33 cellular contexts compared by ENCODE assay signal in genomic region chr7:129797224-129797789, GRCh38.
A peak's percentile ranks its signal among the peaks of the same experiment; 100 is the strongest.
DNase-seq lines count a peak whose midpoint lies in the region; ATAC-seq, FAIRE-seq and TF ChIP-seq lines count a peak whose summit lies in the region.
"Had no signal": no experiment of that assay in that cellular context is flagged by ENCODE, and none has a peak within 500 bp of the region (broad histone marks: within the 10 kb centered on the region; RNA-seq: fewer than 3 reads in every experiment).

No MANE protein-coding gene starts in this region.

- DNase-seq in GM23338 (ENCODE audit: low spot score): peak; percentile 59
- DNase-seq in NCI-H1436 treated with DMSO at 0.1 percent for 48 hours (lab: John Stamatoyannopoulos, UW): peak; percentile 53
- DNase-seq in K562 (ENCODE audit: extremely low read depth in 1 of 4, low spot score in 3 of 4): no peak
- no peak for DNase-seq in mesothelial cell of epicardium (ENCODE audit: low spot score in 2 of 2, unreplicated experiment in 2 of 2)
- DNase-seq in cortex of kidney (lab: John Stamatoyannopoulos, UW): no peak
- DNase-seq in SIG-M5 (lab: John Stamatoyannopoulos, UW): no peak
- DNase-seq: activated CD4-positive, alpha-beta T cell treated with anti-CD3 and anti-CD28 coated beads, Interleukin-2, amount 10 ng/mL, durations not matched to agents 24 days and 14 days; activated gamma-delta T cell; activated T-cell treated with anti-CD3 and anti-CD28 coated beads, Interleukin-2, amount 50 U/mL, for 4 hours; HCEC 1CT; head of caudate nucleus; kidney glomerular epithelial cell; lower lobe of right lung; mucosa of descending colon; NCI-H1694; NCI-H2227 treated with DMSO at 0.1 percent for 48 hours; NCI-H526 treated with DMSO at 0.1 percent for 48 hours; retina; SHP77; stimulated activated CD4-positive, alpha-beta T cell treated with anti-CD3 and anti-CD28 coated beads, Interleukin-1b, Interleukin-23, amount 100 ng/mL, for 48 hours; stimulated activated naive CD8-positive, alpha-beta T cell treated with anti-CD3 and anti-CD28 coated beads, Interleukin-15, Interleukin-2, amounts not matched to agents 100 U/mL and 50 U/mL, for 24 hours; T-helper 9 cell; upper lobe of right lung had no signal

- H3K4me1 Mint-ChIP-seq in GM23338 (peaks cover 31% of the 10 kb centered on the region), mesothelial cell of epicardium (peaks cover 8% of the 10 kb centered on the region)
- H3K4me1 Mint-ChIP-seq: activated CD4-positive, alpha-beta T cell treated with anti-CD3 and anti-CD28 coated beads, Interleukin-2, amount 10 ng/mL, durations not matched to agents 24 days and 14 days; activated naive CD8-positive, alpha-beta T cell treated with anti-CD3 and anti-CD28 coated beads, Interleukin-2, amount 10 ng/mL, durations not matched to agents 7 days and 5 days; CD8-positive, alpha-beta memory T cell had no signal

- H3K36me3 ChIP-seq in GM23338 (ENCODE audit: insufficient read depth) (no peaks in the 10 kb centered on the region), K562 (ENCODE audit: control insufficient read depth, insufficient read depth, low read length) (no peaks in the 10 kb centered on the region)
- H3K36me3 ChIP-seq: ascending aorta, lower lobe of right lung, pancreas, Peyer's patch, upper lobe of right lung had no signal

- FAIRE-seq in K562 (lab: Jason Lieb, UNC): no peak
- FAIRE-seq: GM12878, pancreas had no signal

- no peaks in the 10 kb centered on the region for H3K9me1 ChIP-seq in K562 (ENCODE audit: control insufficient read depth, insufficient read depth, low read length)

- CTCF ChIA-PET in K562 (lab: Yijun Ruan, JAX; ENCODE audit: low intra/inter-chr PET ratio): no interaction called here

- 36% methylated on average over 7 of the region's 7 CpGs for WGBS in K562 (ENCODE audit: insufficient coverage, low coverage, missing lambda C conversion rate)

- intact Hi-C loops in K562 (cut with micrococcal nuclease): no loop called here

- 0 out of 2 replicates have a peak overlapping the region, but pooled peaks have one; percentile 66 for H3K27ac ChIP-seq in GM23338 (ENCODE audit: low read depth)
- no peak overlapping the region for H3K27ac ChIP-seq in K562 (ENCODE audit: extremely low read depth, low read depth, low read length)
- H3K27ac ChIP-seq: ascending aorta, lower lobe of right lung, pancreas, Peyer's patch, skin epidermis, upper lobe of right lung had no signal

- H3F3A ChIP-seq in GM23338 (replicated peaks; ENCODE audit: low read depth): peaks cover 4% of the 10 kb centered on the region; the same call in 1 of the 2 replicates

- in situ Hi-C loops in K562 (cut with MboI): no loop called here

- peaks cover 19% of the 10 kb centered on the region for H3K4me1 ChIP-seq in GM23338 (ENCODE audit: insufficient read depth)
- H3K4me1 ChIP-seq in K562 (replicated peaks in 1 of 2; ENCODE audit: control insufficient read depth in 2 of 2, insufficient read depth in 2 of 2, low read length in 2 of 2): peaks cover 0 to 17% of the 10 kb centered on the region in 2 experiments; a peak in 3 of 5 replicates
- H3K4me1 ChIP-seq: ascending aorta, lower lobe of right lung, pancreas, Peyer's patch, upper lobe of right lung had no signal

- ATAC-seq in GM23338: peak; percentile 47
- ATAC-seq in K562: no peak
- ATAC-seq in HG03108 (IDR thresholded peaks at IDR 0.05; ENCODE audit: unreplicated experiment): no peak
- ATAC-seq in GM21381 (IDR thresholded peaks at IDR 0.05; ENCODE audit: unreplicated experiment): no peak
- ATAC-seq: activated T-cell treated with anti-CD3 and anti-CD28 coated beads, Interleukin-2, amount 50 U/mL, for 4 hours; GM12878; lower lobe of right lung; mucosa of descending colon; pancreas; stimulated activated naive CD8-positive, alpha-beta T cell treated with anti-CD3 and anti-CD28 coated beads, Interleukin-15, Interleukin-2, amounts not matched to agents 100 U/mL and 50 U/mL, for 24 hours; upper lobe of right lung had no signal

- peak overlapping the region; percentile 76 for H2AFZ ChIP-seq in GM23338
- H2AFZ ChIP-seq in K562 (ENCODE audit: low read depth, low read length): 0 out of 2 replicates have a peak overlapping the region, but pooled peaks have one; percentile 8

- H3K4me3 Mint-ChIP-seq in GM23338: no peak overlapping the region
- no peak overlapping the region for H3K4me3 Mint-ChIP-seq in mesothelial cell of epicardium
- H3K4me3 Mint-ChIP-seq: activated CD4-positive, alpha-beta T cell treated with anti-CD3 and anti-CD28 coated beads, Interleukin-2, amount 10 ng/mL, durations not matched to agents 24 days and 14 days; activated naive CD8-positive, alpha-beta T cell treated with anti-CD3 and anti-CD28 coated beads, Interleukin-2, amount 10 ng/mL, durations not matched to agents 7 days and 5 days; activated T-cell treated with anti-CD3 and anti-CD28 coated beads, Interleukin-2, amount 50 U/mL, for 4 hours; CD8-positive, alpha-beta memory T cell; IgD-negative memory B cell had no signal

- H3K4me2 ChIP-seq in GM23338 (peak overlapping the region; percentile 51), K562 (ENCODE audit: insufficient read depth, low read length) (no peak overlapping the region)

- H4K20me1 ChIP-seq in GM23338 (replicated peaks; ENCODE audit: insufficient read depth): no peaks in the 10 kb centered on the region
- 0 out of 2 replicates have a peak, but pooled peaks cover 3% of the 10 kb centered on the region for H4K20me1 ChIP-seq in K562 (replicated peaks; ENCODE audit: control insufficient read depth, insufficient read depth, low read length)

- POLR2A ChIA-PET in K562 (lab: Yijun Ruan, JAX): interaction anchor here (1.0 kb wide), 1 partner anchor 9 kb away, joined by 3 read pairs; no protein-coding TSS in a partner anchor

- H3K9me2 ChIP-seq in GM23338 (ENCODE audit: insufficient read depth): no peaks in the 10 kb centered on the region

- H3K27me3 ChIP-seq in GM23338 (ENCODE audit: insufficient read depth) (no peaks in the 10 kb centered on the region), K562 (ENCODE audit: control insufficient read depth in 2 of 2, insufficient read depth in 2 of 2, low read length in 2 of 2) (no peaks in the 10 kb centered on the region)
- H3K27me3 ChIP-seq: ascending aorta, pancreas, Peyer's patch, upper lobe of right lung had no signal

- TF ChIP-seq RAD21 in K562 (CRISPR knock-in tag; conservative IDR thresholded peaks at IDR 0.05 in 1 of 2, IDR thresholded peaks at IDR 0.05 in 1 of 2): no peak

- H3K36me3 Mint-ChIP-seq in GM23338 (ENCODE audit: low read depth) (no peaks in the 10 kb centered on the region; the same call in 2 of the 3 replicates), mesothelial cell of epicardium (no peaks in the 10 kb centered on the region)
- H3K36me3 Mint-ChIP-seq: activated naive CD8-positive, alpha-beta T cell treated with anti-CD3 and anti-CD28 coated beads, Interleukin-2, amount 10 ng/mL, durations not matched to agents 7 days and 5 days; CD8-positive, alpha-beta memory T cell had no signal

- TF ChIP-seq EP300 in K562 (IDR thresholded peaks at IDR 0.05; ENCODE audit: low read length): no peak

- BruUV-seq in K562 (replicated peaks; lab: Mats Ljungman, UMichigan): no TSS peak

- H3K27ac Mint-ChIP-seq in GM23338: no peak overlapping the region
- peak overlapping the region; percentile 67 for H3K27ac Mint-ChIP-seq in mesothelial cell of epicardium
- H3K27ac Mint-ChIP-seq: activated CD4-positive, alpha-beta T cell treated with anti-CD3 and anti-CD28 coated beads, Interleukin-2, amount 10 ng/mL, durations not matched to agents 24 days and 14 days; activated naive CD8-positive, alpha-beta T cell treated with anti-CD3 and anti-CD28 coated beads, Interleukin-2, amount 10 ng/mL, durations not matched to agents 7 days and 5 days; CD8-positive, alpha-beta memory T cell; IgD-negative memory B cell had no signal

- TF ChIP-seq CTCF in GM23338 (conservative IDR thresholded peaks at IDR 0.05; ENCODE audit: low read depth in 2 of 2): no peak
- no peak for TF ChIP-seq CTCF in K562 (IDR thresholded peaks at IDR 0.05 in 2 of 3, conservative IDR thresholded peaks at IDR 0.05 in 1 of 3; ENCODE audit: insufficient read depth in 2 of 3, low read depth in 1 of 3, low read length in 3 of 3)
- TF ChIP-seq CTCF in mesothelial cell of epicardium (IDR thresholded peaks at IDR 0.05; ENCODE audit: unreplicated experiment): no peak

- H3K27me3 Mint-ChIP-seq in GM23338 (ENCODE audit: insufficient read depth, low read depth, poor library complexity) (peaks cover 23% of the 10 kb centered on the region), mesothelial cell of epicardium (ENCODE audit: low read depth) (no peaks in the 10 kb centered on the region)
- H3K27me3 Mint-ChIP-seq: activated naive CD8-positive, alpha-beta T cell treated with anti-CD3 and anti-CD28 coated beads, Interleukin-2, amount 10 ng/mL, durations not matched to agents 7 days and 5 days had no signal

- H3K4me3 ChIP-seq in GM23338 (no peak overlapping the region), K562 (no peak overlapping the region)
- H3K4me3 ChIP-seq: ascending aorta, GM12878, lower lobe of right lung, mucosa of descending colon, pancreas, Peyer's patch, skin epidermis, upper lobe of right lung had no signal

- H3K9me3 Mint-ChIP-seq in GM23338: no peaks in the 10 kb centered on the region
- H3K9me3 Mint-ChIP-seq in mesothelial cell of epicardium: no peaks in the 10 kb centered on the region
- H3K9me3 Mint-ChIP-seq: activated CD4-positive, alpha-beta T cell treated with anti-CD3 and anti-CD28 coated beads, Interleukin-2, amount 10 ng/mL, durations not matched to agents 24 days and 14 days; activated naive CD8-positive, alpha-beta T cell treated with anti-CD3 and anti-CD28 coated beads, Interleukin-2, amount 10 ng/mL, durations not matched to agents 7 days and 5 days; activated T-cell treated with anti-CD3 and anti-CD28 coated beads, Interleukin-2, amount 50 U/mL, for 4 hours; CD8-positive, alpha-beta memory T cell; IgD-negative memory B cell had no signal

- no peaks in the 10 kb centered on the region for H3K9me3 ChIP-seq in K562 (replicated peaks; ENCODE audit: control insufficient read depth, insufficient read depth, low read depth, low read length)
- H3K9me3 ChIP-seq: ascending aorta, lower lobe of right lung, mucosa of descending colon, pancreas, Peyer's patch, upper lobe of right lung had no signal

- H3K9ac ChIP-seq in K562 (ENCODE audit: insufficient read depth in 1 of 2, low read depth in 2 of 2, low read length in 2 of 2): no peak overlapping the region; a peak in 1 of 4 replicates

- H3K79me2 ChIP-seq in GM23338 (replicated peaks; ENCODE audit: insufficient read depth) (no peaks in the 10 kb centered on the region), K562 (ENCODE audit: control insufficient read depth, insufficient read depth, low read length) (no peaks in the 10 kb centered on the region)

- TF ChIP-seq POLR2A in K562 (conservative IDR thresholded peaks at IDR 0.05): no peak

TF ChIP-seq in GM23338, 12 proteins besides CTCF, POLR2A, EP300 and RAD21 (continues in another document):
- TF ChIP-seq EZH2 (IDR thresholded peaks at IDR 0.05; ENCODE audit: low read depth, unreplicated experiment) (no peak), NANOG (IDR thresholded peaks at IDR 0.05; ENCODE audit: borderline replicate concordance) (no peak), STAT1 (IDR thresholded peaks at IDR 0.05; ENCODE audit: unreplicated experiment) (no peak)

Comparison
In these comparisons a context has a peak if more than half of its experiments do, and no peak if none do; other contexts are left out.
1. DNase-seq: peak in GM23338 (single experiment) and NCI-H1436 treated with DMSO at 0.1 percent for 48 hours (single experiment); none in K562 (0 of 4), mesothelial cell of epicardium (0 of 2), cortex of kidney (single experiment) and SIG-M5 (single experiment).